8 cellular contexts compared by ENCODE assay signal in the genomic region with DNA sequence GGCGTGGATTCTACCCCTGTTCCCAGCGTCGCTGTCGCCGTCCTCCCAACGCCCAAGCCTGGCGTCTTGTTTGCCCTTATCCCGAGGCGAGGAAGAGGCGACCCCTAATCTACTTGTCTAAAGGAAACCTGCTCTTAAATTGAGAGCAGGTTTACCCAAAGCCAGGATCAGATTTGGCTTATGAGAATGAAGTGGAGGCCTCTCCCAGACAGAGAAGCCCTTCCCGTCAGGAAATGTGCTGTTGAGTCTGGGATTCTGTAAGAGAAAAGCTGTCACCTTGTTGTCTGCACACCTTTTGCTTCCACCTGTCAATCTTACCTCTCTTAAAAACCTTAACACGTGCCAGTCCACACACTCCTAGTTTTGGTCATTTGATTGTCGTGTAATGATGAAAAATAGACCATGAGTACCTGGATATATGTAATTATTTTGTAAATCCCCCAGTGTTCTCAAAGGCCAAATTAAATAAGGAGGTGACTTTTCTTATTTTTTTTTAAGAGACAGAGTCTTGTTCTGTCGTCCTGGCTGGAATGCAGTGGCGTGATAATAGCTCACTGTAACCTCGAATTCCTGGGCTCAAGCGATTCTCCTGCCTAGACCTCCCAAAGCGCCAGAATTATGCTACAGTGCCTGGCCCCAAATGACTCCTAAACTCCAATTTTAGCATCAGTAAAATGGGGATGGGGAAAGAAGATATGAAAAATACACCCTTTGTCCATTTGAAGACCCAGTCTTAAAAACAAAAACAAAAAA. TPM values are rescaled to one million over a fixed set of nuclear protein-coding genes. Genes with fewer than 3 reads are reported as not detected.
A peak's percentile ranks its signal among the peaks of the same experiment; 100 is the strongest.
DNase-seq lines count a peak whose midpoint lies in the region; ATAC-seq and TF ChIP-seq lines count a peak whose summit lies in the region.

No MANE protein-coding gene starts in this region.

- peaks cover 75% of the 10 kb centered on the region for H3K4me1 Mint-ChIP-seq in brain

- peaks cover 0 to 2% (median 0%) of the 10 kb centered on the region in 5 experiments for H3K9me3 Mint-ChIP-seq in brain

- peaks cover 31% of the 10 kb centered on the region for H3K36me3 Mint-ChIP-seq in brain

- H3K4me3 Mint-ChIP-seq in brain: peak overlapping the region; percentile 96 to 98 (median 97)

- H3K27me3 Mint-ChIP-seq in brain: peaks cover 21% of the 10 kb centered on the region

- H3K9me3 ChIP-seq in mononuclear cell (ENCODE audit: low read depth, low read length): no peaks in the 10 kb centered on the region

- peaks cover 47% of the 10 kb centered on the region for H3K4me1 ChIP-seq in mononuclear cell (ENCODE audit: insufficient read depth, low read length)

- ATAC-seq in GM19463 (IDR thresholded peaks at IDR 0.05; ENCODE audit: unreplicated experiment): no peak
- ATAC-seq in GM18502 (IDR thresholded peaks at IDR 0.05; ENCODE audit: poor library complexity, unreplicated experiment): no peak

- H3K4me3 ChIP-seq in AG10803 (ENCODE audit: low read length): peak overlapping the region; percentile 93
- peak overlapping the region; percentile 82 for H3K4me3 ChIP-seq in HL-60 (replicated peaks; ENCODE audit: insufficient read depth, low read length)
- H3K4me3 ChIP-seq in mononuclear cell (ENCODE audit: low read length): peak overlapping the region; percentile 84

- DNase-seq in AG10803 (ENCODE audit: low read depth): peak; percentile 13
- DNase-seq in HL-60 (ENCODE audit: low read depth in 1 of 2, low spot score in 1 of 2): no peak
- no peak for DNase-seq in Ammon's horn (ENCODE audit: low spot score)
- no peak for DNase-seq in NCI-H1930 (lab: John Stamatoyannopoulos, UW)

- peak overlapping the region; percentile 99 to 100 (median 100) for H3K27ac Mint-ChIP-seq in brain

- H3K27me3 ChIP-seq in HL-60 (ENCODE audit: insufficient read depth, poor library complexity, severe bottlenecking): no peaks in the 10 kb centered on the region
- no peaks in the 10 kb centered on the region for H3K27me3 ChIP-seq in mononuclear cell (ENCODE audit: insufficient read depth, low read length)

- TF ChIP-seq CTCF in AG10803 (conservative IDR thresholded peaks at IDR 0.05; ENCODE audit: low read length) (no peak), HL-60 (IDR thresholded peaks at IDR 0.05; ENCODE audit: insufficient read depth, low read length) (no peak), brain (conservative IDR thresholded peaks at IDR 0.05) (no peak)

- H3K27ac ChIP-seq in HL-60 (replicated peaks): peak overlapping the region; percentile 99

RNA-seq across cellular contexts. Expression of a gene that starts 0.6 kb away (rescaled TPM):
- polyA plus RNA-seq in brain (ENCODE audit: insufficient read depth, low read depth, low replicate concordance): 6.5 TPM
- 34.0 TPM for total RNA-seq in mononuclear cell

RNA-seq across cellular contexts. Expression of a gene that starts 1.1 kb away (rescaled TPM):
- polyA plus RNA-seq in brain (ENCODE audit: insufficient read depth, low read depth, low replicate concordance): 5.6 TPM
- total RNA-seq in mononuclear cell: 30.2 TPM

RNA-seq across cellular contexts. Expression of a gene that starts 56.9 kb away (rescaled TPM):
- 3.4 TPM for polyA plus RNA-seq in brain (ENCODE audit: insufficient read depth, low read depth, low replicate concordance)
- total RNA-seq in mononuclear cell: not detected
